In the genomic region with DNA sequence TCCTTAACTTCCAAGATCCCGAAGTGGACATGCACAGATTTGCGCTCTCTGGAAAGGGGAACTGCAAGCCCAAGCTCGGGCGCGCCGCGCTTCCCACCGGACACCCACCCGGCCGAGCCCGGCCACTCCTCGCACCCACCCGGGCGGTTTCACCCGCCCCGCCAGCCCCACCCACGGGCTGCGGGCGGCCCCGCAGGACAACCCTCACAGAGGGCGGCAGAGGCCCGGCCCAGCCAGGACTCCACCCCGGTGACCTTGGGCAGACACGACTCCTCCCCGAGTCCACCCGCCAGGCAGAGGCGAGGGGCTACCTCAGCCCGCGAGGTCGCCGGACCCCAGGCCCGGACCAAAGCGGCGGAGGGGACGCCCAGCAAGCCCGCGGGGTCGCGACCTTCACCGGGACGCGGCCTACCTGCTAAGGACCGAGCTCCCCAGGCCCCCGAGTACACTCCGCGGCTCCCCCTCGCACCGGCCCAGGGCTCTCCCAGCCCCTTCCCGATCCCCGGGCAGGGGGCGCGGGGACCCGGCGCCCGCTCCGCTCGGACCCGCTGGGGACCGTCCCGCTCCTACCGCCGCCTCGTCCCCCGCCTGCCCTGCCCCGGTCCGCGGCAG, we compare ENCODE assay signal across 8 cellular contexts.
DNase-seq lines count a peak whose midpoint lies in the region; ATAC-seq and TF ChIP-seq lines count a peak whose summit lies in the region.
"Not testable (repeated sequence)": the region's sequence is repeated elsewhere in the genome, so short reads cannot be mapped to it uniquely, and the experiment has no call there.

No MANE protein-coding gene starts in this region.

- POLR2A ChIA-PET in CD8-positive, alpha-beta memory T cell (lab: Charles Lee): not testable (repeated sequence)

- ATAC-seq in GM21447 (IDR thresholded peaks at IDR 0.05; ENCODE audit: unreplicated experiment) (peak; percentile 56), HG03097 (IDR thresholded peaks at IDR 0.05; ENCODE audit: low FRiP score, unreplicated experiment) (peak; percentile 27), foreskin keratinocyte (peak; percentile 48)

- not testable (repeated sequence) for H3K4me1 ChIP-seq in CD8-positive, alpha-beta memory T cell (ENCODE audit: insufficient read depth, low read length); Peyer's patch; adrenal gland (replicated peaks in 1 of 2); foreskin keratinocyte; mucosa of rectum (ENCODE audit: control insufficient read depth in 2 of 2, insufficient read depth in 2 of 2, low read length in 2 of 2)

- not testable (repeated sequence) for H3K36me3 Mint-ChIP-seq in CD8-positive, alpha-beta memory T cell; stimulated activated naive CD8-positive, alpha-beta T cell treated with anti-CD3 and anti-CD28 coated beads, Interleukin-15, Interleukin-2, amounts not matched to agents 100 ng/mL and 50 ng/mL, for 24 hours (ENCODE audit: low read depth)

- H3K36me3 ChIP-seq in CD8-positive, alpha-beta memory T cell (ENCODE audit: insufficient read depth, low read length); Peyer's patch; adrenal gland (replicated peaks in 1 of 2); mucosa of rectum (ENCODE audit: control insufficient read depth in 2 of 2, insufficient read depth in 2 of 2, low read length in 2 of 2): not testable (repeated sequence)

- peak overlapping the region; percentile 56 to 85 for H3K9ac ChIP-seq in mucosa of rectum (ENCODE audit: low read depth in 1 of 2, low read length in 2 of 2)

- H3K9me3 ChIP-seq in CD8-positive, alpha-beta memory T cell (ENCODE audit: low read length); Peyer's patch; adrenal gland (replicated peaks in 1 of 3); mucosa of rectum (ENCODE audit: control insufficient read depth in 2 of 2, low read length in 2 of 2): not testable (repeated sequence)

- H3K27ac ChIP-seq in CD8-positive, alpha-beta memory T cell (ENCODE audit: low read depth, low read length): peak overlapping the region; percentile 59
- peak overlapping the region; percentile 84 to 93 (median 88) for H3K27ac ChIP-seq in Peyer's patch
- peak overlapping the region in 4 of 5 donors; percentile 68 to 89 (median 78) for H3K27ac ChIP-seq in adrenal gland
- not testable (repeated sequence) for H3K27ac ChIP-seq in foreskin keratinocyte
- peak overlapping the region; percentile 82 to 91 for H3K27ac ChIP-seq in mucosa of rectum (ENCODE audit: low read depth in 2 of 2, low read length in 2 of 2)

- not testable (repeated sequence) for H3K9me3 Mint-ChIP-seq in CD8-positive, alpha-beta memory T cell; stimulated activated naive CD8-positive, alpha-beta T cell treated with anti-CD3 and anti-CD28 coated beads, Interleukin-15, Interleukin-2, amounts not matched to agents 100 ng/mL and 50 ng/mL, for 24 hours

- H3K4me3 ChIP-seq in CD8-positive, alpha-beta memory T cell (ENCODE audit: low read length): not testable (repeated sequence)
- H3K4me3 ChIP-seq in Peyer's patch: peak overlapping the region; percentile 70 to 91 (median 80)
- peak overlapping the region in 2 of 4 donors; percentile 54 to 65 for H3K4me3 ChIP-seq in adrenal gland
- H3K4me3 ChIP-seq in mucosa of rectum (ENCODE audit: low read length in 2 of 2): peak overlapping the region; percentile 66 to 72

- TF ChIP-seq POLR2A in Peyer's patch (IDR thresholded peaks at IDR 0.05); adrenal gland (IDR thresholded peaks at IDR 0.05): not testable (repeated sequence)

- H3K4me3 Mint-ChIP-seq in CD8-positive, alpha-beta memory T cell: peak overlapping the region; percentile 61 to 90 (median 80)
- peak overlapping the region; percentile 82 for H3K4me3 Mint-ChIP-seq in stimulated activated naive CD8-positive, alpha-beta T cell treated with anti-CD3 and anti-CD28 coated beads, Interleukin-15, Interleukin-2, amounts not matched to agents 100 ng/mL and 50 ng/mL, for 24 hours

- not testable (repeated sequence) for H3K27me3 ChIP-seq in CD8-positive, alpha-beta memory T cell (ENCODE audit: insufficient read depth, low read length, poor library complexity, severe bottlenecking); Peyer's patch; adrenal gland; foreskin keratinocyte; mucosa of rectum (ENCODE audit: control insufficient read depth in 2 of 2, insufficient read depth in 2 of 2, low read length in 2 of 2)

- H3K27me3 Mint-ChIP-seq in CD8-positive, alpha-beta memory T cell; stimulated activated naive CD8-positive, alpha-beta T cell treated with anti-CD3 and anti-CD28 coated beads, Interleukin-15, Interleukin-2, amounts not matched to agents 100 ng/mL and 50 ng/mL, for 24 hours: not testable (repeated sequence)

- CTCF ChIA-PET in CD8-positive, alpha-beta memory T cell (lab: Charles Lee): not testable (repeated sequence)

- not testable (repeated sequence) for TF ChIP-seq CTCF in Peyer's patch (IDR thresholded peaks at IDR 0.05); adrenal gland (IDR thresholded peaks at IDR 0.05); foreskin keratinocyte (conservative IDR thresholded peaks at IDR 0.05)

- H3K27ac Mint-ChIP-seq in CD8-positive, alpha-beta memory T cell: peak overlapping the region in 2 of 8 donors; percentile 60 to 78
- H3K27ac Mint-ChIP-seq in stimulated activated naive CD8-positive, alpha-beta T cell treated with anti-CD3 and anti-CD28 coated beads, Interleukin-15, Interleukin-2, amounts not matched to agents 100 ng/mL and 50 ng/mL, for 24 hours: not testable (repeated sequence)

- not testable (repeated sequence) for H3K4me1 Mint-ChIP-seq in CD8-positive, alpha-beta memory T cell
- H3K4me1 Mint-ChIP-seq in stimulated activated naive CD8-positive, alpha-beta T cell treated with anti-CD3 and anti-CD28 coated beads, Interleukin-15, Interleukin-2, amounts not matched to agents 100 ng/mL and 50 ng/mL, for 24 hours (ENCODE audit: low read depth): peaks cover 10% of the 10 kb centered on the region

- DNase-seq in CD8-positive, alpha-beta memory T cell: peak in 2 of 5 donors; percentile 6 to 19
- DNase-seq in Peyer's patch, foreskin keratinocyte: not testable (repeated sequence)
- DNase-seq in adrenal gland: peak in 3 of 7 donors; percentile 28 to 65 (median 42)

- intact Hi-C loops in adrenal gland (cut with DNase I): not testable (repeated sequence)

- 0% methylated on average over 8 to 12 of the region's 67 CpGs; no CpG with 5 or more reads in 2 of the 4 donors for WGBS in adrenal gland, 4 donors
